8 cellular contexts compared by ENCODE assay signal in genomic region chr1:31666290-31666963, GRCh38. TPM values are rescaled to one million over a fixed set of nuclear protein-coding genes. Genes with fewer than 3 reads are reported as not detected.
A peak's percentile ranks its signal among the peaks of the same experiment; 100 is the strongest.
DNase-seq lines count a peak whose midpoint lies in the region; ATAC-seq, FAIRE-seq and TF ChIP-seq lines count a peak whose summit lies in the region.
"Had no signal": no experiment of that assay in that cellular context is flagged by ENCODE, and none has a peak within 500 bp of the region (broad histone marks: within the 10 kb centered on the region; RNA-seq: fewer than 3 reads in every experiment).

No MANE protein-coding gene starts in this region.

- peak; percentile 17 for FAIRE-seq in keratinocyte (lab: Jason Lieb, UNC)

- H3K9ac ChIP-seq in adipocyte (ENCODE audit: low read length), result peak overlapping the region; percentile 31
- peak overlapping the region; percentile 71 for H3K9ac ChIP-seq in keratinocyte (ENCODE audit: control insufficient read depth, extremely low read depth, insufficient read depth, low read length)

- TF ChIP-seq CTCF in keratinocyte (optimal IDR thresholded peaks at IDR 0.05 in 1 of 3, IDR thresholded peaks at IDR 0.05 in 1 of 3, conservative IDR thresholded peaks at IDR 0.05 in 1 of 3; ENCODE audit: extremely low read depth in 1 of 3, insufficient read depth in 2 of 3, low read length in 3 of 3) (peak in 2 of 3 experiments; percentile 8), brain microvascular endothelial cell (IDR thresholded peaks at IDR 0.05; ENCODE audit: low read depth, low read length, missing control alignments) (no peak)

- H3K4me1 ChIP-seq in adipocyte (ENCODE audit: control insufficient read depth, insufficient read depth, low read length), result peaks cover 40% of the 10 kb centered on the region
- peaks cover 45% of the 10 kb centered on the region for H3K4me1 ChIP-seq in keratinocyte (ENCODE audit: control insufficient read depth, extremely low read depth, insufficient read depth, low read length)

- DNase-seq in HT1080 (ENCODE audit: low read depth) (peak; percentile 38), adipocyte (ENCODE audit: low read depth) (peak; percentile 53), keratinocyte (ENCODE audit: low read depth, low spot score) (peak; percentile 85), cortex of kidney (lab: John Stamatoyannopoulos, UW) (no peak), brain microvascular endothelial cell (no peak)
- DNase-seq: Right ventricle myocardium superior had no signal

- dilution Hi-C loops in keratinocyte (cut with MboI; ENCODE audit: extremely low pct_ligation_motif_present, low sequenced_read_pairs), result no loop called here

- no peaks in the 10 kb centered on the region for H4K20me1 ChIP-seq in keratinocyte (ENCODE audit: control insufficient read depth, extremely low read depth, insufficient read depth, low read length)

- no peak overlapping the region for H2AFZ ChIP-seq in keratinocyte (ENCODE audit: control insufficient read depth, low read length)

- H3K4me3 ChIP-seq in adipocyte (ENCODE audit: low read length) (no peak overlapping the region), keratinocyte (ENCODE audit: control insufficient read depth in 2 of 3, extremely low read depth in 1 of 3, insufficient read depth in 2 of 3, low read depth in 1 of 3, low read length in 3 of 3) (no peak overlapping the region), brain microvascular endothelial cell (ENCODE audit: low read depth, low read length) (no peak overlapping the region)

- H3K27ac ChIP-seq in keratinocyte (ENCODE audit: control insufficient read depth, insufficient read depth, low read length), result peak overlapping the region; percentile 75
- peak overlapping the region; percentile 57 for H3K27ac ChIP-seq in temporal lobe (ENCODE audit: low read depth, low read length)
- H3K27ac ChIP-seq in brain microvascular endothelial cell, result no peak overlapping the region

- no peak for ATAC-seq in GM18861 (IDR thresholded peaks at IDR 0.05; ENCODE audit: unreplicated experiment)

- H3K36me3 ChIP-seq in adipocyte (ENCODE audit: control insufficient read depth, insufficient read depth, low read length, severe bottlenecking) (peaks cover 58% of the 10 kb centered on the region), keratinocyte (ENCODE audit: control insufficient read depth in 2 of 2, extremely low read depth in 1 of 2, insufficient read depth in 2 of 2, low read length in 2 of 2) (peaks cover 14 to 50% of the 10 kb centered on the region in 2 experiments), brain microvascular endothelial cell (replicated peaks) (no peaks in the 10 kb centered on the region)

- in situ Hi-C loops in brain microvascular endothelial cell (cut with HindIII; ENCODE audit: low pct_ligation_motif_present, low sequenced_read_pairs), result no loop called here

- peaks cover 3% of the 10 kb centered on the region for H3K9me1 ChIP-seq in keratinocyte (ENCODE audit: control insufficient read depth, extremely low read depth, insufficient read depth, low read length)

- H3K4me2 ChIP-seq in keratinocyte (ENCODE audit: control insufficient read depth, extremely low read depth, insufficient read depth, low read depth, low read length), result peak overlapping the region; percentile 34

- H3K9me3 ChIP-seq in adipocyte (ENCODE audit: control insufficient read depth, low read length), result no peaks in the 10 kb centered on the region
- no peaks in the 10 kb centered on the region for H3K9me3 ChIP-seq in keratinocyte (ENCODE audit: control insufficient read depth, low read depth, low read length)

- no peaks in the 10 kb centered on the region for H3K79me2 ChIP-seq in keratinocyte (ENCODE audit: control insufficient read depth, insufficient read depth, low read length)

- no peaks in the 10 kb centered on the region for H3K27me3 ChIP-seq in adipocyte (replicated peaks; ENCODE audit: control insufficient read depth, insufficient read depth, low read length)
- H3K27me3 ChIP-seq in keratinocyte (ENCODE audit: control insufficient read depth, extremely low read depth, insufficient read depth, low read length), result no peaks in the 10 kb centered on the region
- no peaks in the 10 kb centered on the region for H3K27me3 ChIP-seq in brain microvascular endothelial cell (replicated peaks)

RNA-seq across cellular contexts. Expression of gene PEF1, which starts 21.8 kb away (rescaled TPM):
- 80.9 and 125 TPM in 2 replicates for total RNA-seq in HT1080 (2014; rRNA removed; shearing (Covaris generic))
- polyA plus RNA-seq in HT1080 (2015; cell fraction: cytosol; rRNA removed), result 70.5 and 73.9 TPM in 2 replicates
- polyA plus RNA-seq in HT1080 (2015; cell fraction: nucleus; rRNA removed), result 66.3 and 70.7 TPM in 2 replicates
- 72.2 to 107 TPM (median 90.1 TPM) in 3 replicates for polyA plus RNA-seq in keratinocyte
- polyA plus RNA-seq in keratinocyte (2011; ENCODE audit: low read depth), result 33.3 TPM
- polyA plus RNA-seq in keratinocyte (2011; cell fraction: cytosol; rRNA removed), result 83.2 and 85.4 TPM in 2 replicates
- 59.0 and 66.8 TPM in 2 replicates for polyA plus RNA-seq in keratinocyte (2011; cell fraction: nucleus; rRNA removed)
- polyA plus RNA-seq in keratinocyte (2012; ENCODE audit: low replicate concordance), result 67.9 and 68.1 TPM in 2 replicates
- polyA minus RNA-seq in keratinocyte, result 99.8 to 160 TPM (median 138 TPM) in 3 replicates
- 80.4 TPM for polyA minus RNA-seq in keratinocyte (2011; cell fraction: cytosol; rRNA and poly(A)+ RNA removed)
- 29.3 and 34.7 TPM in 2 replicates for polyA minus RNA-seq in keratinocyte (2011; cell fraction: nucleus; rRNA and poly(A)+ RNA removed)
- total RNA-seq in temporal lobe, result 32.0 TPM

RNA-seq across cellular contexts. Expression of gene COL16A1, which starts 37.4 kb away (rescaled TPM):
- total RNA-seq in HT1080 (2014; rRNA removed; shearing (Covaris generic)), result 5.3 and 7.3 TPM in 2 replicates
- polyA plus RNA-seq in HT1080 (2015; cell fraction: cytosol; rRNA removed), result 2.2 and 2.5 TPM in 2 replicates
- polyA plus RNA-seq in HT1080 (2015; cell fraction: nucleus; rRNA removed), result 26.5 and 27.6 TPM in 2 replicates
- polyA plus RNA-seq in keratinocyte, result 31.2 to 75.5 TPM (median 43.4 TPM) in 3 replicates
- polyA plus RNA-seq in keratinocyte (2011; ENCODE audit: low read depth), result 39.2 TPM
- 5.4 and 11.0 TPM in 2 replicates for polyA plus RNA-seq in keratinocyte (2011; cell fraction: cytosol; rRNA removed)
- polyA plus RNA-seq in keratinocyte (2011; cell fraction: nucleus; rRNA removed), result 155 and 217 TPM in 2 replicates
- 49.0 and 79.2 TPM in 2 replicates for polyA plus RNA-seq in keratinocyte (2012; ENCODE audit: low replicate concordance)
- 55.1 to 84.1 TPM (median 79.1 TPM) in 3 replicates for polyA minus RNA-seq in keratinocyte
- polyA minus RNA-seq in keratinocyte (2011; cell fraction: cytosol; rRNA and poly(A)+ RNA removed), result 33.4 TPM
- polyA minus RNA-seq in keratinocyte (2011; cell fraction: nucleus; rRNA and poly(A)+ RNA removed), result 157 and 192 TPM in 2 replicates
- total RNA-seq in temporal lobe, result 10.3 TPM

RNA-seq across cellular contexts. Expression of gene HCRTR1, which starts 48.9 kb away (rescaled TPM):
- total RNA-seq in HT1080 (2014; rRNA removed; shearing (Covaris generic)), result not detected in 2 replicates
- polyA plus RNA-seq in HT1080 (2015; cell fraction: cytosol; rRNA removed), result 0.06 and 0.07 TPM in 2 replicates
- 0.20 TPM in 1 of 2 replicates, not detected in the other for polyA plus RNA-seq in HT1080 (2015; cell fraction: nucleus; rRNA removed)
- not detected in 3 replicates for polyA plus RNA-seq in keratinocyte
- polyA plus RNA-seq in keratinocyte (2011; ENCODE audit: low read depth), result not detected
- polyA plus RNA-seq in keratinocyte (2011; cell fraction: cytosol; rRNA removed), result not detected in 2 replicates
- polyA plus RNA-seq in keratinocyte (2011; cell fraction: nucleus; rRNA removed), result not detected in 2 replicates
- not detected in 2 replicates for polyA plus RNA-seq in keratinocyte (2012; ENCODE audit: low replicate concordance)
- polyA minus RNA-seq in keratinocyte, result not detected in 3 replicates
- polyA minus RNA-seq in keratinocyte (2011; cell fraction: cytosol; rRNA and poly(A)+ RNA removed), result not detected
- not detected in 2 replicates for polyA minus RNA-seq in keratinocyte (2011; cell fraction: nucleus; rRNA and poly(A)+ RNA removed)
- 3.2 TPM for total RNA-seq in temporal lobe

Comparison
In these comparisons a context has a peak if more than half of its experiments do, and no peak if none do; other contexts are left out.
1. DNase-seq: peak in HT1080 (single experiment), adipocyte (single experiment) and keratinocyte (single experiment); none in cortex of kidney (single experiment) and brain microvascular endothelial cell (single experiment).